Comparison of ENCODE assay signal across 1 cellular context in the genomic region with DNA sequence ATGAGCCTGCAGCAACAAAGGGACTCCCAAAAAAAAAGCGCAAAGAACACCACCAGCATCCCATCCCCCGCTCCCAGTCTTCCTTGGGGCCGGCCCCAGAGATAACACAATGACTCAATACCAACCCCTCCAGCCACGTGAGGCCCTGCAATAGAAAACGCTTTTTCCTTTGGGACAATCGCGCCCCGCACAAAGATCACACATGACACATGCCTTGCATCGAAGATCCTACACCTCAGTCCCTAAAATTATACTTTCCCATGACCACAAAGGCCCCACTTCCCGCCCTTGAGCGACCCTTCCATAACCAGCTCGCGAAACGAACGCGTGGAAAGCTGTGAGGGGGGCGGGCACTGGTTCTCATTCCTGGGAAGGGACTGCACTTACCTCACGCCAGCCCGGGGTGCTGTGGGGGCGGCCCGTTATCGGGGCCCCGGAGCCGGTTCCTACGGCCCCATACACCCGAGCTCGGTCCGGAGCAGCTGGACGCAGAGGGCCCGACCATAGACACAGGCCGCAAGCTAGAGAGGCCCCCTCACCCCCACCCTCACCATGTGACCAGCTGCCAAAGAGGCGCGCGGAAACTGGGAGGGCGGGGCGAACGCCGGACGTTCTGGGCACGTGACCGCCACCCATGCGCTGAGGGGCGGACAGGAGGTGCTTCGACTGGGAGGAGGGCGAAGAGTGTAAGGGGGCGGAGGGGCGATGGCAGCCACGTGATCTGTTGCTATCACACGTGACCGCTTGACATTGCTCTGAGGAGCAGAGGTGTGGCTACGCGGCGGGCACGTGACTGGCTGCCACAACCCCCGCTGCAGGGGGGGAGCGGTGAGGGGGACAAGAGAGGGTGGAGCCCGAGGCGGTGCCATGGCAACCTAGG.
TF ChIP-seq lines count a peak whose summit lies in the region.

A gene (minus strand): TSS at position 523 of the 880 bp plus-strand sequence. CDS start 593 bp downstream, outside the sequence.

TF ChIP-seq in K562, 482 proteins besides CTCF, POLR2A, EP300 and RAD21 (continued from another document and continues in another):
- TF ChIP-seq SPI1 (IDR thresholded peaks at IDR 0.05; ENCODE audit: borderline replicate concordance, low read depth, low read length) (no peak), FIP1L1 (IDR thresholded peaks at IDR 0.05; ENCODE audit: low read depth, low read length, poor library complexity, severe bottlenecking) (peak; percentile 76), ILK (tag; IDR thresholded peaks at IDR 0.05; ENCODE audit: borderline replicate concordance, low read depth) (no peak), ZFX (CRISPR knock-in tag; IDR thresholded peaks at IDR 0.05) (peak; percentile 99), HDAC8 (tag; IDR thresholded peaks at IDR 0.05) (peak; percentile 89; the same call in 1 of the 2 replicates), CREBBP (IDR thresholded peaks at IDR 0.05; ENCODE audit: low read depth, low read length) (no peak), CC2D1A (IDR thresholded peaks at IDR 0.05) (no peak; the same call in 1 of the 2 replicates), ZNF143 (CRISPR knock-in tag; IDR thresholded peaks at IDR 0.05) (no peak), POLR2AphosphoS5 (IDR thresholded peaks at IDR 0.05; ENCODE audit: control insufficient read depth, insufficient read depth, low read depth, low read length) (peak; percentile 81), NFYB (IDR thresholded peaks at IDR 0.05; ENCODE audit: extremely low read depth, insufficient read length) (no peak), ZNF282 (CRISPR knock-in tag; IDR thresholded peaks at IDR 0.05) (0 out of 2 replicates have a peak, but pooled peaks have one; percentile 34), ZNF695 (CRISPR knock-in tag; IDR thresholded peaks at IDR 0.05) (no peak; the same call in 1 of the 2 replicates), ELF2 (CRISPR knock-in tag; IDR thresholded peaks at IDR 0.05) (no peak), SIN3B (IDR thresholded peaks at IDR 0.05; ENCODE audit: low read depth) (no peak; the same call in 1 of the 2 replicates), PURB (CRISPR knock-in tag; IDR thresholded peaks at IDR 0.05; ENCODE audit: low read depth) (no peak), SREBF2 (CRISPR knock-in tag; IDR thresholded peaks at IDR 0.05) (peak; percentile 62; the same call in 1 of the 2 replicates), MTA2 (IDR thresholded peaks at IDR 0.05; ENCODE audit: low read depth) (peak; percentile 15; the same call in 1 of the 2 replicates), IRF2 (CRISPR knock-in tag; IDR thresholded peaks at IDR 0.05) (no peak), ZNF212 (CRISPR knock-in tag; IDR thresholded peaks at IDR 0.05) (no peak), HNRNPL (IDR thresholded peaks at IDR 0.05; ENCODE audit: low read depth, low read length) (no peak), U2AF1 (optimal IDR thresholded peaks at IDR 0.05; ENCODE audit: low read depth, low read length) (no peak), ZNF12 (CRISPR knock-in tag; IDR thresholded peaks at IDR 0.05) (no peak; the same call in 1 of the 2 replicates), MYC (IDR thresholded peaks at IDR 0.05; ENCODE audit: low read depth, low read length) (peak; percentile 89), MYC (CRISPR knock-in tag; IDR thresholded peaks at IDR 0.05; ENCODE audit: borderline replicate concordance, low read depth) (peak; percentile 98), ASH1L (IDR thresholded peaks at IDR 0.05; ENCODE audit: borderline replicate concordance, low read depth, partially characterized antibody) (peak; percentile 54), XRCC4 (IDR thresholded peaks at IDR 0.05; ENCODE audit: extremely low read depth, insufficient read depth, insufficient read length) (no peak), KDM1A (IDR thresholded peaks at IDR 0.05) (peak in 1 of 2 experiments; percentile 28; a peak in 1 of 4 replicates), MCM7 (IDR thresholded peaks at IDR 0.05) (no peak), RBFOX2 (IDR thresholded peaks at IDR 0.05; ENCODE audit: low read depth, low read length) (peak; percentile 99), TEAD2 (tag; IDR thresholded peaks at IDR 0.05) (no peak), ZNF384 (IDR thresholded peaks at IDR 0.05; ENCODE audit: low read depth, low read length) (peak; percentile 81), ZNF445 (CRISPR knock-in tag; IDR thresholded peaks at IDR 0.05; ENCODE audit: low read depth) (0 out of 2 replicates have a peak, but pooled peaks have one; percentile 58), HCFC1 (IDR thresholded peaks at IDR 0.05; ENCODE audit: low read depth, low read length) (peak; percentile 43; the same call in 1 of the 2 replicates), ZNF75A (CRISPR knock-in tag; IDR thresholded peaks at IDR 0.05) (0 out of 2 replicates have a peak, but pooled peaks have one; percentile 49), PHF21A (IDR thresholded peaks at IDR 0.05; ENCODE audit: borderline replicate concordance, low read depth) (peak; percentile 87; the same call in 1 of the 2 replicates), NR4A1 (CRISPR knock-in tag; IDR thresholded peaks at IDR 0.05) (peak; percentile 44; the same call in 1 of the 2 replicates), NR4A1 (tag; IDR thresholded peaks at IDR 0.05) (peak; percentile 65; the same call in 1 of the 2 replicates)
- TF ChIP-seq, protein P1, sequence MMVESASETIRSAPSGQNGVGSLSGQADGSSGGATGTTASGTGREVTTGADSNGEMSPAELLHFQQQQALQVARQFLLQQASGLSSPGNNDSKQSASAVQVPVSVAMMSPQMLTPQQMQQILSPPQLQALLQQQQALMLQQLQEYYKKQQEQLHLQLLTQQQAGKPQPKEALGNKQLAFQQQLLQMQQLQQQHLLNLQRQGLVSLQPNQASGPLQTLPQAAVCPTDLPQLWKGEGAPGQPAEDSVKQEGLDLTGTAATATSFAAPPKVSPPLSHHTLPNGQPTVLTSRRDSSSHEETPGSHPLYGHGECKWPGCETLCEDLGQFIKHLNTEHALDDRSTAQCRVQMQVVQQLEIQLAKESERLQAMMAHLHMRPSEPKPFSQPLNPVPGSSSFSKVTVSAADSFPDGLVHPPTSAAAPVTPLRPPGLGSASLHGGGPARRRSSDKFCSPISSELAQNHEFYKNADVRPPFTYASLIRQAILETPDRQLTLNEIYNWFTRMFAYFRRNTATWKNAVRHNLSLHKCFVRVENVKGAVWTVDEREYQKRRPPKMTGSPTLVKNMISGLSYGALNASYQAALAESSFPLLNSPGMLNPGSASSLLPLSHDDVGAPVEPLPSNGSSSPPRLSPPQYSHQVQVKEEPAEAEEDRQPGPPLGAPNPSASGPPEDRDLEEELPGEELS (CRISPR knock-in tag; IDR thresholded peaks at IDR 0.05; ENCODE audit: borderline replicate concordance), result no peak
- TF ChIP-seq, protein P2, sequence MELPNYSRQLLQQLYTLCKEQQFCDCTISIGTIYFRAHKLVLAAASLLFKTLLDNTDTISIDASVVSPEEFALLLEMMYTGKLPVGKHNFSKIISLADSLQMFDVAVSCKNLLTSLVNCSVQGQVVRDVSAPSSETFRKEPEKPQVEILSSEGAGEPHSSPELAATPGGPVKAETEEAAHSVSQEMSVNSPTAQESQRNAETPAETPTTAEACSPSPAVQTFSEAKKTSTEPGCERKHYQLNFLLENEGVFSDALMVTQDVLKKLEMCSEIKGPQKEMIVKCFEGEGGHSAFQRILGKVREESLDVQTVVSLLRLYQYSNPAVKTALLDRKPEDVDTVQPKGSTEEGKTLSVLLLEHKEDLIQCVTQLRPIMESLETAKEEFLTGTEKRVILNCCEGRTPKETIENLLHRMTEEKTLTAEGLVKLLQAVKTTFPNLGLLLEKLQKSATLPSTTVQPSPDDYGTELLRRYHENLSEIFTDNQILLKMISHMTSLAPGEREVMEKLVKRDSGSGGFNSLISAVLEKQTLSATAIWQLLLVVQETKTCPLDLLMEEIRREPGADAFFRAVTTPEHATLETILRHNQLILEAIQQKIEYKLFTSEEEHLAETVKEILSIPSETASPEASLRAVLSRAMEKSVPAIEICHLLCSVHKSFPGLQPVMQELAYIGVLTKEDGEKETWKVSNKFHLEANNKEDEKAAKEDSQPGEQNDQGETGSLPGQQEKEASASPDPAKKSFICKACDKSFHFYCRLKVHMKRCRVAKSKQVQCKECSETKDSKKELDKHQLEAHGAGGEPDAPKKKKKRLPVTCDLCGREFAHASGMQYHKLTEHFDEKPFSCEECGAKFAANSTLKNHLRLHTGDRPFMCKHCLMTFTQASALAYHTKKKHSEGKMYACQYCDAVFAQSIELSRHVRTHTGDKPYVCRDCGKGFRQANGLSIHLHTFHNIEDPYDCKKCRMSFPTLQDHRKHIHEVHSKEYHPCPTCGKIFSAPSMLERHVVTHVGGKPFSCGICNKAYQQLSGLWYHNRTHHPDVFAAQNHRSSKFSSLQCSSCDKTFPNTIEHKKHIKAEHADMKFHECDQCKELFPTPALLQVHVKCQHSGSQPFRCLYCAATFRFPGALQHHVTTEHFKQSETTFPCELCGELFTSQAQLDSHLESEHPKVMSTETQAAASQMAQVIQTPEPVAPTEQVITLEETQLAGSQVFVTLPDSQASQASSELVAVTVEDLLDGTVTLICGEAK (IDR thresholded peaks at IDR 0.05), result peak; percentile 65; the same call in 1 of the 2 replicates
- TF ChIP-seq, protein P2 (CRISPR knock-in tag; IDR thresholded peaks at IDR 0.05), result no peak
- TF ChIP-seq, protein P3, sequence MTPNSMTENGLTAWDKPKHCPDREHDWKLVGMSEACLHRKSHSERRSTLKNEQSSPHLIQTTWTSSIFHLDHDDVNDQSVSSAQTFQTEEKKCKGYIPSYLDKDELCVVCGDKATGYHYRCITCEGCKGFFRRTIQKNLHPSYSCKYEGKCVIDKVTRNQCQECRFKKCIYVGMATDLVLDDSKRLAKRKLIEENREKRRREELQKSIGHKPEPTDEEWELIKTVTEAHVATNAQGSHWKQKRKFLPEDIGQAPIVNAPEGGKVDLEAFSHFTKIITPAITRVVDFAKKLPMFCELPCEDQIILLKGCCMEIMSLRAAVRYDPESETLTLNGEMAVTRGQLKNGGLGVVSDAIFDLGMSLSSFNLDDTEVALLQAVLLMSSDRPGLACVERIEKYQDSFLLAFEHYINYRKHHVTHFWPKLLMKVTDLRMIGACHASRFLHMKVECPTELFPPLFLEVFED (CRISPR knock-in tag; conservative IDR thresholded peaks at IDR 0.05), result peak; percentile 60; the same call in 1 of the 2 replicates
- TF ChIP-seq, protein P4, sequence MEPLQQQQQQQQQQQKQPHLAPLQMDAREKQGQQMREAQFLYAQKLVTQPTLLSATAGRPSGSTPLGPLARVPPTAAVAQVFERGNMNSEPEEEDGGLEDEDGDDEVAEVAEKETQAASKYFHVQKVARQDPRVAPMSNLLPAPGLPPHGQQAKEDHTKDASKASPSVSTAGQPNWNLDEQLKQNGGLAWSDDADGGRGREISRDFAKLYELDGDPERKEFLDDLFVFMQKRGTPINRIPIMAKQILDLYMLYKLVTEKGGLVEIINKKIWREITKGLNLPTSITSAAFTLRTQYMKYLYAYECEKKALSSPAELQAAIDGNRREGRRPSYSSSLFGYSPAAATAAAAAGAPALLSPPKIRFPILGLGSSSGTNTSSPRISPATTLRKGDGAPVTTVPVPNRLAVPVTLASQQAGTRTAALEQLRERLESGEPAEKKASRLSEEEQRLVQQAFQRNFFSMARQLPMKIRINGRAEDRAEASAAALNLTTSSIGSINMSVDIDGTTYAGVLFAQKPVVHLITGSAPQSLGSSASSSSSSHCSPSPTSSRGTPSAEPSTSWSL (CRISPR knock-in tag; IDR thresholded peaks at IDR 0.05; ENCODE audit: borderline replicate concordance), result no peak
- TF ChIP-seq, protein P5, sequence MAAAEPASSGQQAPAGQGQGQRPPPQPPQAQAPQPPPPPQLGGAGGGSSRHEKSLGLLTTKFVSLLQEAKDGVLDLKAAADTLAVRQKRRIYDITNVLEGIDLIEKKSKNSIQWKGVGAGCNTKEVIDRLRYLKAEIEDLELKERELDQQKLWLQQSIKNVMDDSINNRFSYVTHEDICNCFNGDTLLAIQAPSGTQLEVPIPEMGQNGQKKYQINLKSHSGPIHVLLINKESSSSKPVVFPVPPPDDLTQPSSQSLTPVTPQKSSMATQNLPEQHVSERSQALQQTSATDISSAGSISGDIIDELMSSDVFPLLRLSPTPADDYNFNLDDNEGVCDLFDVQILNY (CRISPR knock-in tag; IDR thresholded peaks at IDR 0.05), result no peak; the same call in 1 of the 2 replicates
- TF ChIP-seq, protein P6, sequence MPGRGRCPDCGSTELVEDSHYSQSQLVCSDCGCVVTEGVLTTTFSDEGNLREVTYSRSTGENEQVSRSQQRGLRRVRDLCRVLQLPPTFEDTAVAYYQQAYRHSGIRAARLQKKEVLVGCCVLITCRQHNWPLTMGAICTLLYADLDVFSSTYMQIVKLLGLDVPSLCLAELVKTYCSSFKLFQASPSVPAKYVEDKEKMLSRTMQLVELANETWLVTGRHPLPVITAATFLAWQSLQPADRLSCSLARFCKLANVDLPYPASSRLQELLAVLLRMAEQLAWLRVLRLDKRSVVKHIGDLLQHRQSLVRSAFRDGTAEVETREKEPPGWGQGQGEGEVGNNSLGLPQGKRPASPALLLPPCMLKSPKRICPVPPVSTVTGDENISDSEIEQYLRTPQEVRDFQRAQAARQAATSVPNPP (IDR thresholded peaks at IDR 0.05; ENCODE audit: borderline replicate concordance, insufficient read depth, insufficient read length), result no peak
